21 cellular contexts compared by ENCODE assay signal in genomic region chr18:53687002-53687401, GRCh38.
DNase-seq lines count a peak whose midpoint lies in the region; ATAC-seq and TF ChIP-seq lines count a peak whose summit lies in the region.
"Had no signal": no experiment of that assay in that cellular context is flagged by ENCODE, and none has a peak within 500 bp of the region (broad histone marks: within the 10 kb centered on the region; RNA-seq: fewer than 3 reads in every experiment).

No MANE protein-coding gene starts in this region.

- TF ChIP-seq RAD21 in SK-N-SH (IDR thresholded peaks at IDR 0.05; ENCODE audit: low read length), result peak; percentile 17; the same call in 1 of the 2 replicates

- no peaks in the 10 kb centered on the region for H3K9me2 ChIP-seq in SK-N-SH

- POLR2A ChIA-PET in SK-N-SH (lab: Yijun Ruan, JAX), result no interaction called here

- H3K36me3 ChIP-seq in SK-N-SH (replicated peaks in 1 of 2; ENCODE audit: control insufficient read depth in 1 of 2, insufficient read depth in 2 of 2, low read length in 1 of 2), result no peaks in the 10 kb centered on the region
- no peaks in the 10 kb centered on the region for H3K36me3 ChIP-seq in RWPE2 (ENCODE audit: low read depth)
- H3K36me3 ChIP-seq: stomach, tibial artery had no signal

- CTCF ChIA-PET in SK-N-SH (lab: Yijun Ruan, JAX), result interaction anchor here (0.5 to 2.0 kb wide), 6 partner anchors 12 to 818 kb away, joined by 3 to 10 read pairs (median 3); no protein-coding TSS in a partner anchor

- H3K9me3 ChIP-seq in SK-N-SH (no peaks in the 10 kb centered on the region), RWPE2 (ENCODE audit: severe bottlenecking) (no peaks in the 10 kb centered on the region)
- H3K9me3 ChIP-seq: stomach, tibial artery had no signal

- no peak for TF ChIP-seq CTCF in SK-N-SH (IDR thresholded peaks at IDR 0.05)
- TF ChIP-seq CTCF in RWPE2 (IDR thresholded peaks at IDR 0.05; ENCODE audit: poor library complexity, severe bottlenecking), result peak; percentile 24

- no peaks in the 10 kb centered on the region for H3K27me3 ChIP-seq in SK-N-SH (ENCODE audit: insufficient read depth)
- H3K27me3 ChIP-seq in RWPE2 (ENCODE audit: insufficient read depth, poor library complexity, severe bottlenecking), result no peaks in the 10 kb centered on the region
- H3K27me3 ChIP-seq: stomach, tibial artery had no signal

- H3K4me3 ChIP-seq in SK-N-SH (ENCODE audit: low read depth in 2 of 2, low read length in 1 of 2), result no peak overlapping the region
- no peak overlapping the region for H3K4me3 ChIP-seq in RWPE2 (ENCODE audit: severe bottlenecking)
- H3K4me3 ChIP-seq: skin epidermis, stomach, tibial artery had no signal

- TF ChIP-seq EP300 in SK-N-SH (IDR thresholded peaks at IDR 0.05; ENCODE audit: borderline replicate concordance in 1 of 2, low read depth in 1 of 2, low read length in 1 of 2), result no peak

- WGBS in SK-N-SH (ENCODE audit: low lambda C conversion rate), result 31% methylated on average over 4 of the region's 4 CpGs

- no peaks in the 10 kb centered on the region for H3F3A ChIP-seq in SK-N-SH (replicated peaks; ENCODE audit: insufficient read depth)

- no peak for ATAC-seq in SK-N-SH treated with all-trans-retinoic acid at 6 μM for 48 hours
- ATAC-seq in RWPE2 (ENCODE audit: low read depth), result no peak
- ATAC-seq in GM18907 (IDR thresholded peaks at IDR 0.05; ENCODE audit: unreplicated experiment), result no peak
- no peak for ATAC-seq in HG03097 (IDR thresholded peaks at IDR 0.05; ENCODE audit: low FRiP score, unreplicated experiment)
- ATAC-seq: activated naive CD8-positive, alpha-beta T cell treated with anti-CD3 and anti-CD28 coated beads, Interleukin-2, amount 50 U/mL, for 24 hours; naive thymus-derived CD8-positive, alpha-beta T cell had no signal

- no peak overlapping the region for H3K4me2 ChIP-seq in SK-N-SH
- H3K4me2 ChIP-seq: KMS-11 had no signal

- no peaks in the 10 kb centered on the region for H3K79me2 ChIP-seq in SK-N-SH (ENCODE audit: insufficient read depth)

- H3K27ac ChIP-seq in SK-N-SH (ENCODE audit: low read depth in 2 of 2, low read length in 1 of 2) (no peak overlapping the region), RWPE2 (ENCODE audit: poor library complexity, severe bottlenecking) (no peak overlapping the region)
- H3K27ac ChIP-seq: KMS-11, skin epidermis, stomach, tibial artery had no signal

- H2AFZ ChIP-seq in SK-N-SH (ENCODE audit: low read depth), result no peak overlapping the region

- H3K4me1 ChIP-seq in SK-N-SH (ENCODE audit: control insufficient read depth in 1 of 2, insufficient read depth in 2 of 2, low read depth in 1 of 2, low read length in 1 of 2) (no peaks in the 10 kb centered on the region), RWPE2 (ENCODE audit: insufficient read depth, poor library complexity, severe bottlenecking) (no peaks in the 10 kb centered on the region)
- H3K4me1 ChIP-seq: stomach, tibial artery had no signal

- H3K9ac ChIP-seq in SK-N-SH, result no peak overlapping the region
- H3K9ac ChIP-seq: KMS-11 had no signal

- H4K20me1 ChIP-seq in SK-N-SH (ENCODE audit: insufficient read depth), result no peaks in the 10 kb centered on the region

- DNase-seq in SK-N-SH, result no peak
- DNase-seq in RWPE2 (ENCODE audit: low spot score), result no peak
- DNase-seq in glomerular visceral epithelial cell (ENCODE audit: extremely low spot score), result peak; percentile 18
- no peak for DNase-seq in RKO (ENCODE audit: low spot score)
- no peak for DNase-seq in KG1 (lab: John Stamatoyannopoulos, UW)
- DNase-seq: activated CD4-positive, alpha-beta T cell treated with anti-CD3 and anti-CD28 coated beads for 48 hours; activated gamma-delta T cell treated with Interleukin-2 at 50 U/mL for 16 hours; activated naive CD8-positive, alpha-beta T cell treated with anti-CD3 and anti-CD28 coated beads, Interleukin-2, amount 50 U/mL, for 24 hours; activated T-cell treated with anti-CD3 and anti-CD28 coated beads, Interleukin-2, amount 50 U/mL, for 1 hour; DMS79; GDM1; naive thymus-derived CD8-positive, alpha-beta T cell; NCI-H1694; NCI-H510A; stomach; tibial artery had no signal

TF ChIP-seq in SK-N-SH, 30 proteins besides CTCF, POLR2A, EP300 and RAD21 (continues in another document):
- TF ChIP-seq ZBTB33 (IDR thresholded peaks at IDR 0.05; ENCODE audit: borderline replicate concordance, low read depth), result no peak
- TF ChIP-seq USF1 (IDR thresholded peaks at IDR 0.05; ENCODE audit: borderline replicate concordance, low read depth), result no peak
- TF ChIP-seq USF2 (IDR thresholded peaks at IDR 0.05; ENCODE audit: borderline replicate concordance, low read depth, low read length), result no peak
- no peak for TF ChIP-seq CHD2 (IDR thresholded peaks at IDR 0.05; ENCODE audit: low read length, partially characterized antibody)

TF ChIP-seq in SK-N-SH treated with all-trans-retinoic acid at 6 μM for 48 hours, 23 proteins besides CTCF, POLR2A, EP300 and RAD21:
- TF ChIP-seq ARNTL (CRISPR knock-in tag; IDR thresholded peaks at IDR 0.05; ENCODE audit: borderline replicate concordance, low read depth) (no peak), TSHZ2 (CRISPR knock-in tag; IDR thresholded peaks at IDR 0.05) (no peak), POU6F1 (CRISPR knock-in tag; IDR thresholded peaks at IDR 0.05; ENCODE audit: borderline replicate concordance, low read depth) (no peak), ZFP3 (CRISPR knock-in tag; IDR thresholded peaks at IDR 0.05) (no peak), CSDC2 (CRISPR knock-in tag; IDR thresholded peaks at IDR 0.05) (no peak), CREB5 (CRISPR knock-in tag; IDR thresholded peaks at IDR 0.05; ENCODE audit: low read depth) (no peak), ZNF8 (CRISPR knock-in tag; IDR thresholded peaks at IDR 0.05) (no peak), ZNF70 (CRISPR knock-in tag; IDR thresholded peaks at IDR 0.05) (no peak), CSRNP3 (CRISPR knock-in tag; IDR thresholded peaks at IDR 0.05) (no peak), OSR1 (CRISPR knock-in tag; IDR thresholded peaks at IDR 0.05) (no peak), ZFP30 (CRISPR knock-in tag; IDR thresholded peaks at IDR 0.05) (no peak)
